ENCODE assay signal across 8 cellular contexts in the genomic region with DNA sequence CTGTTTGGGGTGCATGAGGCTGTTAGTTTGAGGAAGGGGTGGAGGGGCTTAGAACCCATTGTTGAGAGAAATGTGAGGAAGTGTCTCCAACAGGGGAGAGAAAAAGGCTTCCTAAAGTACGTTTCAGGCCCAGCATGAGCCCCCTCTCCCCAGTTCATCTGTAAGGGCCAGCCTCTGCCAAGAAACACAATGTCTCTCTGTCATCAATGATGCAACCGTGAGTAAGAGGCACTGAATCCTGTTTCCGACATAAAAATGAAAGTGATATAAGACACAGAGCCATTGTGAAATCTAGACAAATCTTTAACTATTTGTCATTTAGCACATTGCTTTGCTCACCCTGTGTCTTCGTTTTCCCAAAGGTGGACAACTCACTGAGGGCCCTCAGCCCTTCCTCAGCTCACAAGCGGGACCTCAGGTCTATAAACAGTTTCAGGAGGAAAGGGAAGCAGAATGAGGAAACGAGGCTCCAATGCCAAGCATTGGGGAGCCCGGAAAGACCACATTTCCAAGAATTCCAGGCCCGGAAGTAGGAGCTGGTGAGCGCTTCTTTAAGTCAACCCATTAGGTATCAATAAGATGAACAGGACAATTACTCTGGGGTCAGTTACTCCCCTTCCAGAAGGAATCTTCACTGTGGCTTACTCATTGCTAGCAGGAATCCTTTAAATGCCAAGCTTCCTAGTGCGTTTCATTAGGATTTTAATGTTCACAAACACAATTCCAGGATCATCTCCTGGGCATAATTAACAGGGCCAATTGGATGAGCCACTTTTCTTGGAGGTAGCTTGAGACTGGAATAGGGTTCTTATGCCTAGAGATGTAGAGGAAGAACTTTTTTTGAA. TPM values are rescaled to one million over a fixed set of nuclear protein-coding genes. Genes with fewer than 3 reads are reported as not detected.
DNase-seq lines count a peak whose midpoint lies in the region; ATAC-seq, FAIRE-seq and TF ChIP-seq lines count a peak whose summit lies in the region.

No MANE protein-coding gene starts in this region.

- FAIRE-seq in GM12892 (lab: Jason Lieb, UNC): no peak

- H3K4me3 ChIP-seq in coronary artery: peak overlapping the region; percentile 53
- no peak overlapping the region for H3K4me3 ChIP-seq in mucosa of descending colon

- peak; percentile 85 for ATAC-seq in mucosa of descending colon
- ATAC-seq in GM21526 (IDR thresholded peaks at IDR 0.05; ENCODE audit: low FRiP score, unreplicated experiment): no peak
- no peak for ATAC-seq in GM19455 (IDR thresholded peaks at IDR 0.05; ENCODE audit: unreplicated experiment)

- H3K36me3 ChIP-seq in mucosa of descending colon (ENCODE audit: low read depth): no peaks in the 10 kb centered on the region

- TF ChIP-seq CTCF in AG09319 (IDR thresholded peaks at IDR 0.05; ENCODE audit: low read depth, low read length) (no peak), coronary artery (IDR thresholded peaks at IDR 0.05) (no peak), mucosa of descending colon (IDR thresholded peaks at IDR 0.05) (no peak)

- intact Hi-C loops in mucosa of descending colon (cut with DNase I, micrococcal nuclease): no loop called here

- TF ChIP-seq POLR2A in GM12892 (IDR thresholded peaks at IDR 0.05; ENCODE audit: low read depth, low read length): no peak

- no peaks in the 10 kb centered on the region for H3K4me1 ChIP-seq in mucosa of descending colon (ENCODE audit: low read depth)

- H3K9me3 ChIP-seq in mucosa of descending colon: no peaks in the 10 kb centered on the region

- peak overlapping the region; percentile 6 to 70 for H3K27ac ChIP-seq in coronary artery

- peak; percentile 91 for DNase-seq in AG09319 (ENCODE audit: extremely low read depth, low read depth)
- peak; percentile 90 for DNase-seq in MV-4-11 (lab: John Stamatoyannopoulos, UW)
- no peak for DNase-seq in coronary artery (ENCODE audit: low spot score)
- DNase-seq in mucosa of descending colon: no peak
- no peak for DNase-seq in GM12892 (ENCODE audit: insufficient read length)
- DNase-seq in activated CD4-positive, alpha-beta T cell treated with anti-CD3 and anti-CD28 coated beads for 4 hours: no peak

RNA-seq across cellular contexts. Expression of a gene that starts 59.0 kb away (rescaled TPM):
- total RNA-seq in mucosa of descending colon: 100 to 1,000 TPM; 203 to 454 (median 438) TPM
- polyA plus RNA-seq in GM12892 (2012; ENCODE audit: missing spikeins): 0.17 TPM

Comparison
In these comparisons a context has a peak if more than half of its experiments do, and no peak if none do; other contexts are left out.
1. DNase-seq: peak in AG09319 (single experiment) and MV-4-11 (single experiment); none in coronary artery (single experiment), mucosa of descending colon (0 of 3), GM12892 (single experiment) and activated CD4-positive, alpha-beta T cell treated with anti-CD3 and anti-CD28 coated beads for 4 hours (0 of 2).